ENCODE assay signal across 1 cellular context in the genomic region with DNA sequence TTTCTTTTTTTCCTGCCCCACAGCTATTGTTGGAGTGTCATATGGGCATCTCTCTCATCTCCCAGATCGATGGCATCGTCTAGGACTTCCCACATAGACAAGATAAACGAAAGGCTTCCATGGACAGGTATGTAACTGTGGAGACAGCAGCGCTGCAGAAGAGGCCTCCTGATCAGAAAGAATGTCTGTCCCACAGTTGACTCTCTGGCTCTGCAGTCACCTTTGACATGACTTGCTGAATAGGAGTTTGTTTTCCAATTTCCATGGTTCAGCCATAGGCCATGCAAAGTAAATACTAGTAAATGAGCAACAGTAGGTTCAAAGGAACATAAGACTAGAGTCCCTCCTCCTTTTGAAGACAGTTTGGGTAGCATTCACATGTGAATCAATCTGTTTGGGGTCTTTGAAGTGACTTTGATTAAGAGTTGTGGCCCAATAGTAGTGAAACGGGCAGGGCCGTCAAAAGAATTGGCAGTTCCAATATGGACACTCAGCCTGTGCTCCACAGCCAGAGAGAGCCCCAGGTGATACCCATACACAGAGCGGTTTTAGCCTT.
A peak's percentile ranks its signal among the peaks of the same experiment; 100 is the strongest.
TF ChIP-seq lines count a peak whose summit lies in the region.

No MANE protein-coding gene starts in this region.

TF ChIP-seq in HepG2, 621 proteins besides CTCF, POLR2A, EP300 and RAD21 (continued from another document and continues in another):
- TF ChIP-seq, protein P1, sequence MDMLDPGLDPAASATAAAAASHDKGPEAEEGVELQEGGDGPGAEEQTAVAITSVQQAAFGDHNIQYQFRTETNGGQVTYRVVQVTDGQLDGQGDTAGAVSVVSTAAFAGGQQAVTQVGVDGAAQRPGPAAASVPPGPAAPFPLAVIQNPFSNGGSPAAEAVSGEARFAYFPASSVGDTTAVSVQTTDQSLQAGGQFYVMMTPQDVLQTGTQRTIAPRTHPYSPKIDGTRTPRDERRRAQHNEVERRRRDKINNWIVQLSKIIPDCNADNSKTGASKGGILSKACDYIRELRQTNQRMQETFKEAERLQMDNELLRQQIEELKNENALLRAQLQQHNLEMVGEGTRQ (IDR thresholded peaks at IDR 0.05; ENCODE audit: low read depth, low read length) = no peak
- TF ChIP-seq, protein P1 (CRISPR knock-in tag; IDR thresholded peaks at IDR 0.05; ENCODE audit: borderline replicate concordance) = peak; percentile 28; the same call in 1 of the 2 replicates
- TF ChIP-seq ZNF234 (CRISPR knock-in tag; conservative IDR thresholded peaks at IDR 0.05) (no peak), AKAP8 (CRISPR knock-in tag; IDR thresholded peaks at IDR 0.05) (peak; percentile 95), SPEN (CRISPR knock-in tag; IDR thresholded peaks at IDR 0.05; ENCODE audit: low read depth) (peak; percentile 74; the same call in 1 of the 2 replicates), ZNF569 (CRISPR knock-in tag; IDR thresholded peaks at IDR 0.05; ENCODE audit: borderline replicate concordance) (0 out of 2 replicates have a peak, but pooled peaks have one; percentile 66), PRMT3 (CRISPR knock-in tag; IDR thresholded peaks at IDR 0.05; ENCODE audit: borderline replicate concordance, low read depth) (peak; percentile 92; the same call in 1 of the 2 replicates), REPIN1 (CRISPR knock-in tag; IDR thresholded peaks at IDR 0.05; ENCODE audit: borderline replicate concordance, low read depth) (peak; percentile 90), ZNF337 (CRISPR knock-in tag; IDR thresholded peaks at IDR 0.05; ENCODE audit: borderline replicate concordance, low read depth) (no peak; the same call in 1 of the 2 replicates), ZNF205 (CRISPR knock-in tag; IDR thresholded peaks at IDR 0.05) (peak; percentile 94), NFE2 (CRISPR knock-in tag; IDR thresholded peaks at IDR 0.05) (peak; percentile 63; the same call in 1 of the 2 replicates), AGO1 (IDR thresholded peaks at IDR 0.05; ENCODE audit: low read depth, low read length, poor library complexity, severe bottlenecking) (no peak), ZNF468 (CRISPR knock-in tag; IDR thresholded peaks at IDR 0.05) (no peak), ISL2 (CRISPR knock-in tag; IDR thresholded peaks at IDR 0.05) (peak; percentile 100), NFE2L1 (CRISPR knock-in tag; IDR thresholded peaks at IDR 0.05; ENCODE audit: borderline replicate concordance) (no peak), SMAD1 (CRISPR knock-in tag; IDR thresholded peaks at IDR 0.05; ENCODE audit: borderline replicate concordance, low read depth) (no peak), HHEX (CRISPR knock-in tag; IDR thresholded peaks at IDR 0.05) (peak; percentile 90), ZNF570 (CRISPR knock-in tag; IDR thresholded peaks at IDR 0.05; ENCODE audit: borderline replicate concordance) (no peak), SP2 (CRISPR knock-in tag; IDR thresholded peaks at IDR 0.05) (no peak), GABPB1 (CRISPR knock-in tag; IDR thresholded peaks at IDR 0.05) (peak; percentile 33; the same call in 1 of the 2 replicates), ZNF550 (CRISPR knock-in tag; IDR thresholded peaks at IDR 0.05; ENCODE audit: borderline replicate concordance) (no peak), HDAC2 (CRISPR knock-in tag; IDR thresholded peaks at IDR 0.05) (peak; percentile 100), ZNF292 (CRISPR knock-in tag; IDR thresholded peaks at IDR 0.05; ENCODE audit: borderline replicate concordance, low read depth) (peak; percentile 84; the same call in 1 of the 2 replicates)
- TF ChIP-seq, protein P2, sequence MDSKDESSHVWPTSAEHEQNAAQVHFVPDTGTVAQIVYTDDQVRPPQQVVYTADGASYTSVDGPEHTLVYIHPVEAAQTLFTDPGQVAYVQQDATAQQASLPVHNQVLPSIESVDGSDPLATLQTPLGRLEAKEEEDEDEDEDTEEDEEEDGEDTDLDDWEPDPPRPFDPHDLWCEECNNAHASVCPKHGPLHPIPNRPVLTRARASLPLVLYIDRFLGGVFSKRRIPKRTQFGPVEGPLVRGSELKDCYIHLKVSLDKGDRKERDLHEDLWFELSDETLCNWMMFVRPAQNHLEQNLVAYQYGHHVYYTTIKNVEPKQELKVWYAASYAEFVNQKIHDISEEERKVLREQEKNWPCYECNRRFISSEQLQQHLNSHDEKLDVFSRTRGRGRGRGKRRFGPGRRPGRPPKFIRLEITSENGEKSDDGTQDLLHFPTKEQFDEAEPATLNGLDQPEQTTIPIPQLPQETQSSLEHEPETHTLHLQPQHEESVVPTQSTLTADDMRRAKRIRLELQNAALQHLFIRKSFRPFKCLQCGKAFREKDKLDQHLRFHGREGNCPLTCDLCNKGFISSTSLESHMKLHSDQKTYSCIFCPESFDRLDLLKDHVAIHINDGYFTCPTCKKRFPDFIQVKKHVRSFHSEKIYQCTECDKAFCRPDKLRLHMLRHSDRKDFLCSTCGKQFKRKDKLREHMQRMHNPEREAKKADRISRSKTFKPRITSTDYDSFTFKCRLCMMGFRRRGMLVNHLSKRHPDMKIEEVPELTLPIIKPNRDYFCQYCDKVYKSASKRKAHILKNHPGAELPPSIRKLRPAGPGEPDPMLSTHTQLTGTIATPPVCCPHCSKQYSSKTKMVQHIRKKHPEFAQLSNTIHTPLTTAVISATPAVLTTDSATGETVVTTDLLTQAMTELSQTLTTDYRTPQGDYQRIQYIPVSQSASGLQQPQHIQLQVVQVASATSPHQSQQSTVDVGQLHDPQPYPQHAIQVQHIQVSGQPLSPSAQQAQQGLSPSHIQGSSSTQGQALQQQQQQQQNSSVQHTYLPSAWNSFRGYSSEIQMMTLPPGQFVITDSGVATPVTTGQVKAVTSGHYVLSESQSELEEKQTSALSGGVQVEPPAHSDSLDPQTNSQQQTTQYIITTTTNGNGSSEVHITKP (CRISPR knock-in tag; IDR thresholded peaks at IDR 0.05; ENCODE audit: low read depth) = peak; percentile 89
- TF ChIP-seq, protein P3, sequence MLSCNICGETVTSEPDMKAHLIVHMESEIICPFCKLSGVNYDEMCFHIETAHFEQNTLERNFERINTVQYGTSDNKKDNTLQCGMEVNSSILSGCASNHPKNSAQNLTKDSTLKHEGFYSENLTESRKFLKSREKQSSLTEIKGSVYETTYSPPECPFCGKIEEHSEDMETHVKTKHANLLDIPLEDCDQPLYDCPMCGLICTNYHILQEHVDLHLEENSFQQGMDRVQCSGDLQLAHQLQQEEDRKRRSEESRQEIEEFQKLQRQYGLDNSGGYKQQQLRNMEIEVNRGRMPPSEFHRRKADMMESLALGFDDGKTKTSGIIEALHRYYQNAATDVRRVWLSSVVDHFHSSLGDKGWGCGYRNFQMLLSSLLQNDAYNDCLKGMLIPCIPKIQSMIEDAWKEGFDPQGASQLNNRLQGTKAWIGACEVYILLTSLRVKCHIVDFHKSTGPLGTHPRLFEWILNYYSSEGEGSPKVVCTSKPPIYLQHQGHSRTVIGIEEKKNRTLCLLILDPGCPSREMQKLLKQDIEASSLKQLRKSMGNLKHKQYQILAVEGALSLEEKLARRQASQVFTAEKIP (CRISPR knock-in tag; IDR thresholded peaks at IDR 0.05; ENCODE audit: borderline replicate concordance) = no peak
- TF ChIP-seq, protein P4, sequence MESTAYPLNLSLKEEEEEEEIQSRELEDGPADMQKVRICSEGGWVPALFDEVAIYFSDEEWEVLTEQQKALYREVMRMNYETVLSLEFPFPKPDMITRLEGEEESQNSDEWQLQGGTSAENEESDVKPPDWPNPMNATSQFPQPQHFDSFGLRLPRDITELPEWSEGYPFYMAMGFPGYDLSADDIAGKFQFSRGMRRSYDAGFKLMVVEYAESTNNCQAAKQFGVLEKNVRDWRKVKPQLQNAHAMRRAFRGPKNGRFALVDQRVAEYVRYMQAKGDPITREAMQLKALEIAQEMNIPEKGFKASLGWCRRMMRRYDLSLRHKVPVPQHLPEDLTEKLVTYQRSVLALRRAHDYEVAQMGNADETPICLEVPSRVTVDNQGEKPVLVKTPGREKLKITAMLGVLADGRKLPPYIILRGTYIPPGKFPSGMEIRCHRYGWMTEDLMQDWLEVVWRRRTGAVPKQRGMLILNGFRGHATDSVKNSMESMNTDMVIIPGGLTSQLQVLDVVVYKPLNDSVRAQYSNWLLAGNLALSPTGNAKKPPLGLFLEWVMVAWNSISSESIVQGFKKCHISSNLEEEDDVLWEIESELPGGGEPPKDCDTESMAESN (CRISPR knock-in tag; conservative IDR thresholded peaks at IDR 0.05) = peak; percentile 87
- TF ChIP-seq, protein P5, sequence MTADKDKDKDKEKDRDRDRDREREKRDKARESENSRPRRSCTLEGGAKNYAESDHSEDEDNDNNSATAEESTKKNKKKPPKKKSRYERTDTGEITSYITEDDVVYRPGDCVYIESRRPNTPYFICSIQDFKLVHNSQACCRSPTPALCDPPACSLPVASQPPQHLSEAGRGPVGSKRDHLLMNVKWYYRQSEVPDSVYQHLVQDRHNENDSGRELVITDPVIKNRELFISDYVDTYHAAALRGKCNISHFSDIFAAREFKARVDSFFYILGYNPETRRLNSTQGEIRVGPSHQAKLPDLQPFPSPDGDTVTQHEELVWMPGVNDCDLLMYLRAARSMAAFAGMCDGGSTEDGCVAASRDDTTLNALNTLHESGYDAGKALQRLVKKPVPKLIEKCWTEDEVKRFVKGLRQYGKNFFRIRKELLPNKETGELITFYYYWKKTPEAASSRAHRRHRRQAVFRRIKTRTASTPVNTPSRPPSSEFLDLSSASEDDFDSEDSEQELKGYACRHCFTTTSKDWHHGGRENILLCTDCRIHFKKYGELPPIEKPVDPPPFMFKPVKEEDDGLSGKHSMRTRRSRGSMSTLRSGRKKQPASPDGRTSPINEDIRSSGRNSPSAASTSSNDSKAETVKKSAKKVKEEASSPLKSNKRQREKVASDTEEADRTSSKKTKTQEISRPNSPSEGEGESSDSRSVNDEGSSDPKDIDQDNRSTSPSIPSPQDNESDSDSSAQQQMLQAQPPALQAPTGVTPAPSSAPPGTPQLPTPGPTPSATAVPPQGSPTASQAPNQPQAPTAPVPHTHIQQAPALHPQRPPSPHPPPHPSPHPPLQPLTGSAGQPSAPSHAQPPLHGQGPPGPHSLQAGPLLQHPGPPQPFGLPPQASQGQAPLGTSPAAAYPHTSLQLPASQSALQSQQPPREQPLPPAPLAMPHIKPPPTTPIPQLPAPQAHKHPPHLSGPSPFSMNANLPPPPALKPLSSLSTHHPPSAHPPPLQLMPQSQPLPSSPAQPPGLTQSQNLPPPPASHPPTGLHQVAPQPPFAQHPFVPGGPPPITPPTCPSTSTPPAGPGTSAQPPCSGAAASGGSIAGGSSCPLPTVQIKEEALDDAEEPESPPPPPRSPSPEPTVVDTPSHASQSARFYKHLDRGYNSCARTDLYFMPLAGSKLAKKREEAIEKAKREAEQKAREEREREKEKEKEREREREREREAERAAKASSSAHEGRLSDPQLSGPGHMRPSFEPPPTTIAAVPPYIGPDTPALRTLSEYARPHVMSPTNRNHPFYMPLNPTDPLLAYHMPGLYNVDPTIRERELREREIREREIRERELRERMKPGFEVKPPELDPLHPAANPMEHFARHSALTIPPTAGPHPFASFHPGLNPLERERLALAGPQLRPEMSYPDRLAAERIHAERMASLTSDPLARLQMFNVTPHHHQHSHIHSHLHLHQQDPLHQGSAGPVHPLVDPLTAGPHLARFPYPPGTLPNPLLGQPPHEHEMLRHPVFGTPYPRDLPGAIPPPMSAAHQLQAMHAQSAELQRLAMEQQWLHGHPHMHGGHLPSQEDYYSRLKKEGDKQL (CRISPR knock-in tag; IDR thresholded peaks at IDR 0.05; ENCODE audit: low read depth) = peak; percentile 97
- TF ChIP-seq, protein P6, sequence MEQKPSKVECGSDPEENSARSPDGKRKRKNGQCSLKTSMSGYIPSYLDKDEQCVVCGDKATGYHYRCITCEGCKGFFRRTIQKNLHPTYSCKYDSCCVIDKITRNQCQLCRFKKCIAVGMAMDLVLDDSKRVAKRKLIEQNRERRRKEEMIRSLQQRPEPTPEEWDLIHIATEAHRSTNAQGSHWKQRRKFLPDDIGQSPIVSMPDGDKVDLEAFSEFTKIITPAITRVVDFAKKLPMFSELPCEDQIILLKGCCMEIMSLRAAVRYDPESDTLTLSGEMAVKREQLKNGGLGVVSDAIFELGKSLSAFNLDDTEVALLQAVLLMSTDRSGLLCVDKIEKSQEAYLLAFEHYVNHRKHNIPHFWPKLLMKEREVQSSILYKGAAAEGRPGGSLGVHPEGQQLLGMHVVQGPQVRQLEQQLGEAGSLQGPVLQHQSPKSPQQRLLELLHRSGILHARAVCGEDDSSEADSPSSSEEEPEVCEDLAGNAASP (CRISPR knock-in tag; IDR thresholded peaks at IDR 0.05; ENCODE audit: borderline replicate concordance) = peak; percentile 90; the same call in 1 of the 2 replicates
- TF ChIP-seq, protein P7, sequence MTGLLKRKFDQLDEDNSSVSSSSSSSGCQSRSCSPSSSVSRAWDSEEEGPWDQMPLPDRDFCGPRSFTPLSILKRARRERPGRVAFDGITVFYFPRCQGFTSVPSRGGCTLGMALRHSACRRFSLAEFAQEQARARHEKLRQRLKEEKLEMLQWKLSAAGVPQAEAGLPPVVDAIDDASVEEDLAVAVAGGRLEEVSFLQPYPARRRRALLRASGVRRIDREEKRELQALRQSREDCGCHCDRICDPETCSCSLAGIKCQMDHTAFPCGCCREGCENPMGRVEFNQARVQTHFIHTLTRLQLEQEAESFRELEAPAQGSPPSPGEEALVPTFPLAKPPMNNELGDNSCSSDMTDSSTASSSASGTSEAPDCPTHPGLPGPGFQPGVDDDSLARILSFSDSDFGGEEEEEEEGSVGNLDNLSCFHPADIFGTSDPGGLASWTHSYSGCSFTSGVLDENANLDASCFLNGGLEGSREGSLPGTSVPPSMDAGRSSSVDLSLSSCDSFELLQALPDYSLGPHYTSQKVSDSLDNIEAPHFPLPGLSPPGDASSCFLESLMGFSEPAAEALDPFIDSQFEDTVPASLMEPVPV (CRISPR knock-in tag; IDR thresholded peaks at IDR 0.05) = peak; percentile 72
- TF ChIP-seq, protein P8, sequence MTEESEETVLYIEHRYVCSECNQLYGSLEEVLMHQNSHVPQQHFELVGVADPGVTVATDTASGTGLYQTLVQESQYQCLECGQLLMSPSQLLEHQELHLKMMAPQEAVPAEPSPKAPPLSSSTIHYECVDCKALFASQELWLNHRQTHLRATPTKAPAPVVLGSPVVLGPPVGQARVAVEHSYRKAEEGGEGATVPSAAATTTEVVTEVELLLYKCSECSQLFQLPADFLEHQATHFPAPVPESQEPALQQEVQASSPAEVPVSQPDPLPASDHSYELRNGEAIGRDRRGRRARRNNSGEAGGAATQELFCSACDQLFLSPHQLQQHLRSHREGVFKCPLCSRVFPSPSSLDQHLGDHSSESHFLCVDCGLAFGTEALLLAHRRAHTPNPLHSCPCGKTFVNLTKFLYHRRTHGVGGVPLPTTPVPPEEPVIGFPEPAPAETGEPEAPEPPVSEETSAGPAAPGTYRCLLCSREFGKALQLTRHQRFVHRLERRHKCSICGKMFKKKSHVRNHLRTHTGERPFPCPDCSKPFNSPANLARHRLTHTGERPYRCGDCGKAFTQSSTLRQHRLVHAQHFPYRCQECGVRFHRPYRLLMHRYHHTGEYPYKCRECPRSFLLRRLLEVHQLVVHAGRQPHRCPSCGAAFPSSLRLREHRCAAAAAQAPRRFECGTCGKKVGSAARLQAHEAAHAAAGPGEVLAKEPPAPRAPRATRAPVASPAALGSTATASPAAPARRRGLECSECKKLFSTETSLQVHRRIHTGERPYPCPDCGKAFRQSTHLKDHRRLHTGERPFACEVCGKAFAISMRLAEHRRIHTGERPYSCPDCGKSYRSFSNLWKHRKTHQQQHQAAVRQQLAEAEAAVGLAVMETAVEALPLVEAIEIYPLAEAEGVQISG (CRISPR knock-in tag; IDR thresholded peaks at IDR 0.05) = peak; percentile 89
